ENCODE assay signal across 6 cellular contexts in the genomic region with DNA sequence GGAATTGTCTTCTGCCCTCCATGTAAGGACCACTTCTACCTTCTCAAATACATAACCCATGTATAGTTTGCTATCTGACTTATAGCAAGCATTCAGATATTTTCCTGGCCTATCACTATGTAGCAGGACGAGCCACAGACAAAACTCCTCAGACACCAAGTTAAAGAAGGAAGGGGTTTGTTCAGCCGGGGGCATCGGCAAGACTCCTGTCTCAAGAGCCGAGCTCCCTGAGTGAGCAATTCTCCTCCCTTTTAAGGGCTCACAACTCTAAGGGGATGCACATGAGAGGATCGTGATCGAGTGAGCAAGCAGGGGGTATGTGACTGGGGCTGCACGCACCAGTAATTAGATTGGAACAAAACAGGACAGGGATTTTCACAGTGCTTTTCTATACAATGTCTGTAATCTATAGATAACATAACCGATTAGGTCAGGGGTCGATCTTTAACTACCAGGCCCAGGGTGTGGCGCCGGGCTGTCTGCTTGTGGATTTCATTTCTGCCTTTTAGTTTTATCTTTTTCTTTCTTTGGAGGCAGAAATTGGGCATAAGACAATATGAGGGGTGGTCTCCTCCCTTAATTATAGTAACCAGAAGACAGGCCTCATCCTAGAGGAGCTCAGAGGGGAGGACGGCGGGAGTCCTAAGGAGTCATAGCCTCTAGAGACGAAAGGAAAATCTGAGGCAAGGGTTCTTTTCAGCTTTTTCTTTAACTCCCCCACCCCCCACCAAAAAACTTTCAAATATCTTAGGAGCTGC. TPM values are rescaled to one million over a fixed set of nuclear protein-coding genes. Genes with fewer than 3 reads are reported as not detected.
DNase-seq lines count a peak whose midpoint lies in the region; ATAC-seq and TF ChIP-seq lines count a peak whose summit lies in the region.
"Not testable (repeated sequence)": the region's sequence is repeated elsewhere in the genome, so short reads cannot be mapped to it uniquely, and the experiment has no call there.

No MANE protein-coding gene starts in this region.

- H3K36me3 Mint-ChIP-seq in WTC11, mesothelial cell of epicardium: not testable (repeated sequence)

- H3K27ac ChIP-seq in HEK293 (ENCODE audit: extremely low read depth, low read depth, low read length); gastroesophageal sphincter: not testable (repeated sequence)
- H3K27ac ChIP-seq in left ventricle myocardium inferior (replicated peaks), result peak overlapping the region; percentile 71

- not testable (repeated sequence) for H3K9me3 Mint-ChIP-seq in WTC11, mesothelial cell of epicardium

- 66% methylated on average over 9 of the region's 14 CpGs; no CpG with 5 or more reads in 1 of the 2 donors for WGBS in gastroesophageal sphincter (ENCODE audit: low coverage in 1 of 2), 2 donors

- TF ChIP-seq CTCF in HEK293 (tag by site-specific recombination; IDR thresholded peaks at IDR 0.05); WTC11 (IDR thresholded peaks at IDR 0.05); gastroesophageal sphincter (IDR thresholded peaks at IDR 0.05); left ventricle myocardium inferior (IDR thresholded peaks at IDR 0.05; ENCODE audit: borderline replicate concordance); mesothelial cell of epicardium (IDR thresholded peaks at IDR 0.05; ENCODE audit: unreplicated experiment): not testable (repeated sequence)

- POLR2A ChIA-PET in HEK293 (lab: Yijun Ruan, JAX); WTC11 (lab: Charles Lee): not testable (repeated sequence)

- not testable (repeated sequence) for H3K36me3 ChIP-seq in HEK293 (ENCODE audit: control insufficient read depth in 2 of 2, insufficient read depth in 1 of 2, low read length in 2 of 2); gastroesophageal sphincter; left ventricle myocardium inferior

- not testable (repeated sequence) for H3K27me3 ChIP-seq in gastroesophageal sphincter; left ventricle myocardium inferior (ENCODE audit: low read depth)

- peaks cover 78% of the 10 kb centered on the region for H3K4me1 Mint-ChIP-seq in WTC11
- H3K4me1 Mint-ChIP-seq in mesothelial cell of epicardium, result peaks cover 28% of the 10 kb centered on the region

- DNase-seq in WTC11 (ENCODE audit: low spot score); left ventricle myocardium inferior; mesothelial cell of epicardium (ENCODE audit: low spot score in 2 of 2, unreplicated experiment in 2 of 2); sciatic nerve (ENCODE audit: low spot score): not testable (repeated sequence)

- H3K4me3 ChIP-seq in HEK293 (ENCODE audit: low read depth, low read length); gastroesophageal sphincter; left ventricle myocardium inferior: not testable (repeated sequence)

- TF ChIP-seq POLR2A in gastroesophageal sphincter (IDR thresholded peaks at IDR 0.05), result not testable (repeated sequence)

- not testable (repeated sequence) for TF ChIP-seq EP300 in gastroesophageal sphincter (IDR thresholded peaks at IDR 0.05)

- H3K27me3 Mint-ChIP-seq in WTC11 (ENCODE audit: low read depth); mesothelial cell of epicardium (ENCODE audit: low read depth): not testable (repeated sequence)

- CTCF ChIA-PET in HEK293 (lab: Yijun Ruan, JAX) (interaction anchor here (0.6 to 0.9 kb wide), 2 partner anchors 27 to 33 kb away, joined by 3 read pairs; no protein-coding TSS in a partner anchor), WTC11 (lab: Charles Lee) (interaction anchor here (0.5 to 5.0 kb wide), 3 partner anchors 9 to 38 kb away, joined by 3 to 24 read pairs (median 3); no protein-coding TSS in a partner anchor)

- H3K27ac Mint-ChIP-seq in WTC11 (peak overlapping the region; percentile 36), mesothelial cell of epicardium (peak overlapping the region; percentile 28)

- H3K4me1 ChIP-seq in HEK293 (ENCODE audit: control insufficient read depth, insufficient read depth, low read length), result not testable (repeated sequence)
- H3K4me1 ChIP-seq in gastroesophageal sphincter, result peaks cover 4 to 31% (median 12%) of the 10 kb centered on the region in 3 donors
- H3K4me1 ChIP-seq in left ventricle myocardium inferior, result peaks cover 51% of the 10 kb centered on the region

- intact Hi-C loops in left ventricle myocardium inferior (cut with micrococcal nuclease); sciatic nerve (cut with DNase I): not testable (repeated sequence)

- not testable (repeated sequence) for H3K9me3 ChIP-seq in HEK293 (ENCODE audit: control insufficient read depth, insufficient read depth, low read depth, low read length); gastroesophageal sphincter; left ventricle myocardium inferior (replicated peaks)

- H3K4me3 Mint-ChIP-seq in WTC11, mesothelial cell of epicardium: not testable (repeated sequence)

- ATAC-seq in WTC11, result not testable (repeated sequence)
- ATAC-seq in gastroesophageal sphincter, result peak; percentile 29
- ATAC-seq in sciatic nerve, result peak; percentile 28

TF ChIP-seq in HEK293, 187 proteins besides CTCF, POLR2A, EP300 and RAD21:
- peak; percentile 97 for TF ChIP-seq TRIM28 (IDR thresholded peaks at IDR 0.05; ENCODE audit: borderline replicate concordance, low read length)
- peak; percentile 55 for TF ChIP-seq SETDB1 (IDR thresholded peaks at IDR 0.05; ENCODE audit: insufficient read length, low read length)
TF ChIP-seq in HEK293: peak in this region for 2; not testable (repeated sequence) for 185.

RNA-seq across cellular contexts. Expression of a gene that starts 44.9 kb away (rescaled TPM):
- total RNA-seq in WTC11 (2021) (66.3 to 78.3 TPM (median 71.2 TPM) in 3 replicates), gastroesophageal sphincter (10 to 100 TPM; 26.3 to 45.4 (median 36.3) TPM), left ventricle myocardium inferior (14.0 TPM), mesothelial cell of epicardium (69.6 to 73.3 TPM (median 70.7 TPM) in 3 replicates), sciatic nerve (82.7 TPM)

RNA-seq across cellular contexts. Expression of a gene that starts 46.1 kb away (rescaled TPM):
- 62.4 to 68.6 TPM (median 64.3 TPM) in 3 replicates for total RNA-seq in WTC11 (2021)
- total RNA-seq in gastroesophageal sphincter, result 100 to 1,000 TPM in 3 of 4 donors, 10 to 100 TPM in 1; 99.3 to 105 (median 100) TPM
- total RNA-seq in left ventricle myocardium inferior, result 89.5 TPM
- total RNA-seq in mesothelial cell of epicardium, result 92.5 to 95.6 TPM (median 95.1 TPM) in 3 replicates
- 71.8 TPM for total RNA-seq in sciatic nerve
